In the genomic region with DNA sequence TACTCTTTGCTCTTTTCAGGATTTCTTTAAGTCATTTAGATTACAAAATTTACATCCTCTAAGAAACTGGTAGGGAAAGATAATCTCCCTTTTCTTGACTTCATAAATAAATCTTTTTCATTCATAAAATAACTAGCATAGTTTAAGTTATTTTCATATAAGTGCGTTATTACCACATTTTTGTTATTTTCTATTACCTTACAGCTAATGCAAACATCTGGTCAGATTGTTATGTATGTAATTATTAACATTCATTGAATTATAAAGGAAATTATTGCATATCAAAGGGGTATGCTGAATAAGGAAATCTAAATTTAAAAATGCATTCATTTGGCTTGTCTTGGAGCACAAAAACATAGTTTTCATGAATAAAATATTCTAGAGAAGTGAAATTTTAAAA, we compare ENCODE assay signal across 34 cellular contexts. TPM values are rescaled to one million over a fixed set of nuclear protein-coding genes. Genes with fewer than 3 reads are reported as not detected.
"Had no signal": no experiment of that assay in that cellular context is flagged by ENCODE, and none has a peak within 500 bp of the region (broad histone marks: within the 10 kb centered on the region; RNA-seq: fewer than 3 reads in every experiment).

No MANE protein-coding gene starts in this region.

- H3K27me3 ChIP-seq: brain microvascular endothelial cell, dorsolateral prefrontal cortex, esophagus muscularis mucosa, foreskin keratinocyte, gastrocnemius medialis, heart left ventricle had no signal

- H3K27ac Mint-ChIP-seq: activated CD4-positive, alpha-beta memory T cell treated with anti-CD3 and anti-CD28 coated beads, Interleukin-2, amount 10 ng/mL, durations not matched to agents 7 days and 5 days; activated CD4-positive, alpha-beta T cell treated with anti-CD3 and anti-CD28 coated beads, Interleukin-2, amount 10 ng/mL, durations not matched to agents 7 days and 5 days; activated naive CD8-positive, alpha-beta T cell; activated T-cell treated with anti-CD3 and anti-CD28 coated beads, Interleukin-2, amount 50 U/mL, for 24 hours; activated T-cell treated with anti-CD3 and anti-CD28 coated beads, Interleukin-2, amount 50 U/mL, for 72 hours; activated T-helper 17 cell treated with anti-CD3 and anti-CD28 coated beads, Interleukin-2, amount 50 U/mL, for 72 hours; dendritic cell treated with granulocyte-macrophage colony-stimulating factor and Interleukin-4, amounts not matched to agents 40 ng/mL and 50 ng/mL, for 4 days; endodermal cell had no signal

- H3K9me3 ChIP-seq: esophagus muscularis mucosa, gastrocnemius medialis, heart left ventricle had no signal

- ATAC-seq: activated T-cell treated with anti-CD3 and anti-CD28 coated beads, Interleukin-2, amount 50 U/mL, for 72 hours; activated T-helper 17 cell treated with anti-CD3 and anti-CD28 coated beads, Interleukin-2, amount 50 U/mL, for 72 hours; foreskin keratinocyte; gastrocnemius medialis; heart left ventricle had no signal

- H3K9me3 Mint-ChIP-seq: activated CD4-positive, alpha-beta memory T cell treated with anti-CD3 and anti-CD28 coated beads, Interleukin-2, amount 10 ng/mL, durations not matched to agents 7 days and 5 days; activated CD4-positive, alpha-beta T cell treated with anti-CD3 and anti-CD28 coated beads, Interleukin-2, amount 10 ng/mL, durations not matched to agents 7 days and 5 days; activated T-cell treated with anti-CD3 and anti-CD28 coated beads, Interleukin-2, amount 50 U/mL, for 24 hours; activated T-cell treated with anti-CD3 and anti-CD28 coated beads, Interleukin-2, amount 50 U/mL, for 72 hours; activated T-helper 17 cell treated with anti-CD3 and anti-CD28 coated beads, Interleukin-2, amount 50 U/mL, for 72 hours; central memory CD8-positive, alpha-beta T cell; endodermal cell had no signal

- H3K27ac ChIP-seq: brain microvascular endothelial cell, coronary artery, dorsolateral prefrontal cortex, esophagus muscularis mucosa, foreskin keratinocyte, gastrocnemius medialis, heart left ventricle had no signal

- FAIRE-seq: astrocyte, bronchial epithelial cell had no signal

- H3K36me3 Mint-ChIP-seq: activated naive CD8-positive, alpha-beta T cell had no signal

- H3K4me3 ChIP-seq: coronary artery, dorsolateral prefrontal cortex, esophagus muscularis mucosa, gastrocnemius medialis, heart left ventricle had no signal

- DNase-seq: activated CD4-positive, alpha-beta memory T cell treated with anti-CD3 and anti-CD28 coated beads, Interleukin-2, amount 10 ng/mL, durations not matched to agents 7 days and 5 days; activated CD4-positive, alpha-beta T cell treated with anti-CD3 and anti-CD28 coated beads for 1 hour; activated CD4-positive, alpha-beta T cell treated with anti-CD3 and anti-CD28 coated beads for 4 hours; activated CD4-positive, alpha-beta T cell treated with anti-CD3 and anti-CD28 coated beads, Interleukin-2, amount 10 ng/mL, durations not matched to agents 7 days and 5 days; activated CD4-positive, alpha-beta T cell treated with anti-CD3 and anti-CD28 coated beads, Interleukin-2, amount 50 U/mL, for 4 hours; activated CD8-positive, alpha-beta memory T cell treated with anti-CD3 and anti-CD28 coated beads, Interleukin-2, amount 50 U/mL, for 48 hours; activated effector memory CD4-positive, alpha-beta T cell treated with Interleukin-2 at 50 U/mL for 16 hours; activated gamma-delta T cell treated with Interleukin-2 at 50 U/mL for 16 hours; activated naive CD4-positive, alpha-beta T cell treated with anti-CD3 and anti-CD28 coated beads, Interleukin-2, amount 50 U/mL, for 16 hours; activated naive CD4-positive, alpha-beta T cell treated with Interleukin-2 at 50 U/mL for 16 hours; activated T-cell treated with anti-CD3 and anti-CD28 coated beads for 4 hours; activated T-cell treated with anti-CD3 and anti-CD28 coated beads, Interleukin-2, amount 50 U/mL, for 24 hours; activated T-cell treated with anti-CD3 and anti-CD28 coated beads, Interleukin-2, amount 50 U/mL, for 72 hours; amniotic stem cell; anterior cingulate cortex; brain microvascular endothelial cell; dorsolateral prefrontal cortex; effector memory CD4-positive, alpha-beta T cell; endodermal cell; erythroblast; foreskin keratinocyte; gastrocnemius medialis; glutamatergic neuron; heart left ventricle; T-helper 2 cell had no signal

- H3K4me1 Mint-ChIP-seq: activated CD4-positive, alpha-beta memory T cell treated with anti-CD3 and anti-CD28 coated beads, Interleukin-2, amount 10 ng/mL, durations not matched to agents 7 days and 5 days; activated CD4-positive, alpha-beta T cell treated with anti-CD3 and anti-CD28 coated beads, Interleukin-2, amount 10 ng/mL, durations not matched to agents 7 days and 5 days; activated T-helper 17 cell treated with anti-CD3 and anti-CD28 coated beads, Interleukin-2, amount 50 U/mL, for 72 hours; central memory CD8-positive, alpha-beta T cell; endodermal cell had no signal

- H3K36me3 ChIP-seq: brain microvascular endothelial cell, esophagus muscularis mucosa, gastrocnemius medialis, heart left ventricle had no signal

- H3K27me3 Mint-ChIP-seq: activated CD4-positive, alpha-beta memory T cell treated with anti-CD3 and anti-CD28 coated beads, Interleukin-2, amount 10 ng/mL, durations not matched to agents 7 days and 5 days; activated CD4-positive, alpha-beta T cell treated with anti-CD3 and anti-CD28 coated beads, Interleukin-2, amount 10 ng/mL, durations not matched to agents 7 days and 5 days; activated T-cell treated with anti-CD3 and anti-CD28 coated beads, Interleukin-2, amount 50 U/mL, for 24 hours; central memory CD8-positive, alpha-beta T cell; dendritic cell treated with granulocyte-macrophage colony-stimulating factor and Interleukin-4, amounts not matched to agents 40 ng/mL and 50 ng/mL, for 4 days had no signal

- H3K4me1 ChIP-seq: esophagus muscularis mucosa, gastrocnemius medialis, heart left ventricle had no signal

- H3K4me3 Mint-ChIP-seq: activated CD4-positive, alpha-beta memory T cell treated with anti-CD3 and anti-CD28 coated beads, Interleukin-2, amount 10 ng/mL, durations not matched to agents 7 days and 5 days; activated CD4-positive, alpha-beta T cell treated with anti-CD3 and anti-CD28 coated beads, Interleukin-2, amount 10 ng/mL, durations not matched to agents 7 days and 5 days; activated naive CD8-positive, alpha-beta T cell; activated T-cell treated with anti-CD3 and anti-CD28 coated beads, Interleukin-2, amount 50 U/mL, for 24 hours; activated T-cell treated with anti-CD3 and anti-CD28 coated beads, Interleukin-2, amount 50 U/mL, for 72 hours; activated T-helper 17 cell treated with anti-CD3 and anti-CD28 coated beads, Interleukin-2, amount 50 U/mL, for 72 hours; central memory CD8-positive, alpha-beta T cell; dendritic cell treated with granulocyte-macrophage colony-stimulating factor and Interleukin-4, amounts not matched to agents 40 ng/mL and 50 ng/mL, for 4 days; endodermal cell had no signal

RNA-seq across cellular contexts. Expression of gene SLITRK1, which starts 55.3 kb away (rescaled TPM):
- total RNA-seq: activated CD4-positive, alpha-beta memory T cell treated with anti-CD3 and anti-CD28 coated beads, Interleukin-2, amount 10 ng/mL, durations not matched to agents 7 days and 5 days; activated CD4-positive, alpha-beta T cell treated with anti-CD3 and anti-CD28 coated beads, Interleukin-2, amount 10 ng/mL, durations not matched to agents 7 days and 5 days; activated T-cell treated with anti-CD3 and anti-CD28 coated beads, Interleukin-2, amount 50 U/mL, for 72 hours; activated T-helper 17 cell treated with anti-CD3 and anti-CD28 coated beads, Interleukin-2, amount 50 U/mL, for 72 hours; bronchial epithelial cell; esophagus muscularis mucosa; foreskin keratinocyte; gastrocnemius medialis; heart left ventricle; T-helper 1 cell treated with Interleukin-12 subunit alpha and Interleukin-12 subunit beta and Interleukin-4 antibody, amounts not matched to agents 30 ng/mL and 1 ng/mL, for 36 hours had no signal
- polyA plus RNA-seq: foreskin keratinocyte, heart left ventricle had no signal
